15 cellular contexts compared by ENCODE assay signal in the genomic region with DNA sequence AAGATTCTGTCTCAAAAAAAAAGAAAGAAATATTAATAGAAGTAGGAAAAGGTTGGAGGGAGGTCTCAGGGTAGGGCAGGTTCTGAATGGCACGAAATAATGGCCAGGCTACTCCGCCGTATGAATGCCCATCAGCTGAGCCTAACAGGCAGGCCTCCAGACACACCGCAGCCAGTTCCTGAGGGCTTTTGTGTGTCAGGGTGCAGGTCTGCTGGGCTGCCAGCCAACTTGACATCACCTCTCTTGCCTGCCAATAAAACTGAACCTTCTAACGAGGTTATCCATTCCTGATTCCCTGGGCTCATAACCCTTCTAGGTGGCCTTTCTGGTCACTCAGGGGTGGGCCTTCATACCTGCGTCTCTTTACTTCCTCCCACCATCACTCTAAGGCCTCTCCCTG. TPM values are rescaled to one million over a fixed set of nuclear protein-coding genes. Genes with fewer than 3 reads are reported as not detected.
DNase-seq lines count a peak whose midpoint lies in the region; ATAC-seq, FAIRE-seq and TF ChIP-seq lines count a peak whose summit lies in the region.
"Had no signal": no experiment of that assay in that cellular context is flagged by ENCODE, and none has a peak within 500 bp of the region (broad histone marks: within the 10 kb centered on the region; RNA-seq: fewer than 3 reads in every experiment).

No MANE protein-coding gene starts in this region.

- no peak for TF ChIP-seq EP300 in HepG2 (IDR thresholded peaks at IDR 0.05; ENCODE audit: low read depth in 2 of 2, low read length in 2 of 2)
- no peak for TF ChIP-seq EP300 in HepG2 (CRISPR knock-in tag; IDR thresholded peaks at IDR 0.05; ENCODE audit: borderline replicate concordance)
- no peak for TF ChIP-seq EP300 in transverse colon (IDR thresholded peaks at IDR 0.05; ENCODE audit: low read depth)

- peak; percentile 33 for DNase-seq in DMS79 treated with DMSO at 0.1 percent for 48 hours (lab: John Stamatoyannopoulos, UW)
- DNase-seq in DMS79 (lab: John Stamatoyannopoulos, UW) = no peak
- DNase-seq in ecto neural progenitor cell (ENCODE audit: low spot score) = peak; percentile 17
- no peak for DNase-seq in HepG2 (ENCODE audit: low spot score)
- DNase-seq in transverse colon = peak; percentile 73
- DNase-seq in PC-9 = no peak
- DNase-seq: 8988T; activated CD4-positive, CD25-positive, alpha-beta regulatory T cell; activated T-cell treated with anti-CD3 and anti-CD28 coated beads, Interleukin-2, amount 50 U/mL, for 72 hours; cerebellar nuclear complex; glutamatergic neuron; NCI-H146 had no signal

- H3K9me3 ChIP-seq in HepG2 (ENCODE audit: low read length) = no peaks in the 10 kb centered on the region
- H3K9me3 ChIP-seq in transverse colon = no peaks in the 10 kb centered on the region
- no peaks in the 10 kb centered on the region for H3K9me3 ChIP-seq in PC-9 (ENCODE audit: insufficient read depth, low read depth)

- H4K20me1 ChIP-seq in HepG2 (ENCODE audit: insufficient read depth, low read length) (no peaks in the 10 kb centered on the region), PC-9 (ENCODE audit: insufficient read depth) (no peaks in the 10 kb centered on the region)

- no peak overlapping the region for H3K4me3 ChIP-seq in HepG2 (replicated peaks in 1 of 3; ENCODE audit: insufficient read depth in 1 of 3, low read depth in 2 of 3, low read length in 3 of 3)
- no peak overlapping the region for H3K4me3 ChIP-seq in transverse colon
- no peak overlapping the region for H3K4me3 ChIP-seq in PC-9

- in situ Hi-C loops in HepG2 (cut with HindIII; ENCODE audit: extremely low pct_ligation_motif_present, low pct_unique_long_range_greater_than_20kb) (no loop called here), transverse colon (cut with MboI; ENCODE audit: low pct_ligation_motif_present in 1 of 4, low pct_unique_long_range_greater_than_20kb in 1 of 4, low sequenced_read_pairs in 3 of 4) (no loop called here)

- peaks cover 2 to 22% of the 10 kb centered on the region in 2 experiments; a peak in 2 of 5 replicates for H3K27me3 ChIP-seq in HepG2 (ENCODE audit: control insufficient read depth in 1 of 2, insufficient read depth in 2 of 2, low read length in 2 of 2)
- no peaks in the 10 kb centered on the region for H3K27me3 ChIP-seq in transverse colon
- 0 out of 2 replicates have a peak, but pooled peaks cover 2% of the 10 kb centered on the region for H3K27me3 ChIP-seq in PC-9 (ENCODE audit: insufficient read depth, low read depth)

- intact Hi-C loops in HepG2 (cut with micrococcal nuclease; ENCODE audit: unreplicated experiment) (no loop called here), transverse colon (cut with DNase I; ENCODE audit: low total_unique reads) (no loop called here), PC-9 (cut with micrococcal nuclease; ENCODE audit: unreplicated experiment) (no loop called here)

- no peaks in the 10 kb centered on the region for H3F3A ChIP-seq in PC-9 (ENCODE audit: insufficient read depth, low read depth)

- H3K27ac ChIP-seq in HepG2 (ENCODE audit: extremely low read length, insufficient read depth, low read length) = no peak overlapping the region
- H3K27ac ChIP-seq in transverse colon = peak overlapping the region; percentile 83 to 92 (median 85)
- H3K27ac ChIP-seq in PC-9 = no peak overlapping the region

- H3K9me2 ChIP-seq in PC-9 (ENCODE audit: insufficient read depth) = no peaks in the 10 kb centered on the region

- peak; percentile 15; the same call in 1 of the 3 replicates for ATAC-seq in HepG2
- ATAC-seq in HG03108 (IDR thresholded peaks at IDR 0.05; ENCODE audit: unreplicated experiment) = no peak
- ATAC-seq in GM18511 (IDR thresholded peaks at IDR 0.05; ENCODE audit: unreplicated experiment) = no peak
- ATAC-seq: activated T-cell treated with anti-CD3 and anti-CD28 coated beads, Interleukin-2, amount 50 U/mL, for 72 hours had no signal

- H3K79me2 ChIP-seq in HepG2 (ENCODE audit: insufficient read depth, low read length) (no peaks in the 10 kb centered on the region), PC-9 (ENCODE audit: low read depth) (no peaks in the 10 kb centered on the region)

- no peak for TF ChIP-seq RAD21 in HepG2 (CRISPR knock-in tag; IDR thresholded peaks at IDR 0.05)

- no peak overlapping the region for H3K9ac ChIP-seq in HepG2 (ENCODE audit: insufficient read depth, low read depth, low read length)

- 59% methylated on average over 5 of the region's 6 CpGs for WGBS in HepG2 (ENCODE audit: low lambda C conversion rate)
- 51 to 53% methylated on average over 3 to 6 of the region's 6 CpGs for WGBS in transverse colon (ENCODE audit: low coverage in 1 of 2), 2 donors

- no peak for FAIRE-seq in HepG2 (lab: Jason Lieb, UNC)
- FAIRE-seq: D721Med had no signal

- TF ChIP-seq CTCF in HepG2 (CRISPR knock-in tag; IDR thresholded peaks at IDR 0.05) (no peak), transverse colon (IDR thresholded peaks at IDR 0.05) (no peak), PC-9 (conservative IDR thresholded peaks at IDR 0.05) (no peak)

- H2AFZ ChIP-seq in HepG2 (ENCODE audit: low read length) (no peak overlapping the region), PC-9 (no peak overlapping the region)

- H3K4me1 ChIP-seq in HepG2 (ENCODE audit: insufficient read depth, low read length) (peaks cover 61% of the 10 kb centered on the region), transverse colon (peaks cover 3 to 59% (median 35%) of the 10 kb centered on the region in 4 donors), PC-9 (replicated peaks; ENCODE audit: insufficient read depth) (no peaks in the 10 kb centered on the region)

- H3K36me3 ChIP-seq in HepG2 (replicated peaks in 1 of 2; ENCODE audit: control insufficient read depth in 1 of 2, insufficient read depth in 2 of 2, low read length in 2 of 2) = no peaks in the 10 kb centered on the region
- no peaks in the 10 kb centered on the region for H3K36me3 ChIP-seq in transverse colon
- no peaks in the 10 kb centered on the region for H3K36me3 ChIP-seq in PC-9 (ENCODE audit: low read depth)

- BruUV-seq in HepG2 (replicated peaks; lab: Mats Ljungman, UMichigan) (no TSS peak), PC-9 (replicated peaks; lab: Mats Ljungman, UMichigan) (no TSS peak)

- CTCF ChIA-PET in HepG2 (lab: Yijun Ruan, JAX; ENCODE audit: low intra/inter-chr PET ratio, low total read pairs) = no interaction called here
- CTCF ChIA-PET in PC-9 (lab: Charles Lee) = no interaction called here

- POLR2A ChIA-PET in HepG2 (lab: Yijun Ruan, JAX) (no interaction called here), PC-9 (lab: Charles Lee; ENCODE audit: unreplicated experiment) (no interaction called here)

- H3K4me2 ChIP-seq in HepG2 (ENCODE audit: low read depth, low read length) = no peak overlapping the region
- H3K4me2 ChIP-seq in PC-9 = no peak overlapping the region

- TF ChIP-seq POLR2A in HepG2 (IDR thresholded peaks at IDR 0.05; ENCODE audit: insufficient read depth in 1 of 2, low read depth in 2 of 2, low read length in 2 of 2) (no peak), transverse colon (IDR thresholded peaks at IDR 0.05) (no peak)

RNA-seq across cellular contexts. Expression of a gene that starts 3.0 kb away (rescaled TPM):
- 1.2 and 2.0 TPM in 2 replicates for total RNA-seq in HepG2 (2016; rRNA removed; fragmentation: Illumina TruSeq; extraction: Trizol)
- 1.2 TPM in 1 of 2 replicates, not detected in the other for total RNA-seq in HepG2 (2016; cell fraction: cytosol; rRNA removed; fragmentation: Illumina TruSeq; extraction: Trizol; ENCODE audit: low read depth)
- 1.4 and 1.6 TPM in 2 replicates for total RNA-seq in HepG2 (2016; cell fraction: insoluble cytoplasmic fraction; rRNA removed; fragmentation: Illumina TruSeq; extraction: Trizol)
- 0.80 and 1.1 TPM in 2 replicates for total RNA-seq in HepG2 (2016; cell fraction: membrane; rRNA removed; fragmentation: Illumina TruSeq; extraction: Trizol)
- total RNA-seq in HepG2 (2016; cell fraction: nucleus; rRNA removed; fragmentation: Illumina TruSeq; extraction: Trizol) = 1.3 and 2.1 TPM in 2 replicates
- polyA plus RNA-seq in HepG2 (2011; rRNA removed) = 1.7 and 2.3 TPM in 2 replicates
- polyA plus RNA-seq in HepG2 (2011; cell fraction: cytosol; rRNA removed) = 2.5 and 3.5 TPM in 2 replicates
- 2.2 and 2.7 TPM in 2 replicates for polyA plus RNA-seq in HepG2 (2011; cell fraction: nucleus; rRNA removed)
- 1.0 and 1.3 TPM in 2 replicates for polyA plus RNA-seq in HepG2 (2012)
- polyA plus RNA-seq in HepG2 (2016; cell fraction: cytosol; fragmentation: Illumina TruSeq; extraction: Trizol; ENCODE audit: low read depth) = 0.75 and 0.84 TPM in 2 replicates
- polyA plus RNA-seq in HepG2 (2016; cell fraction: insoluble cytoplasmic fraction; fragmentation: Illumina TruSeq; extraction: Trizol; ENCODE audit: low read depth) = 0.77 and 0.79 TPM in 2 replicates
- 0.64 and 1.1 TPM in 2 replicates for polyA plus RNA-seq in HepG2 (2016; cell fraction: membrane; fragmentation: Illumina TruSeq; extraction: Trizol; ENCODE audit: low read depth)
- 2.4 and 2.5 TPM in 2 replicates for polyA plus RNA-seq in HepG2 (2016; cell fraction: nucleus; fragmentation: Illumina TruSeq; extraction: Trizol; ENCODE audit: insufficient read depth, low read depth)
- polyA minus RNA-seq in HepG2 (2011; rRNA and poly(A)+ RNA removed; ENCODE audit: low replicate concordance) = 2.4 and 59.0 TPM in 2 replicates
- not detected in 2 replicates for polyA minus RNA-seq in HepG2 (2011; cell fraction: cytosol; rRNA and poly(A)+ RNA removed)
- polyA minus RNA-seq in HepG2 (2011; cell fraction: nucleus; rRNA and poly(A)+ RNA removed) = 0.39 and 1.1 TPM in 2 replicates
- total RNA-seq in transverse colon = 1,000 to 10,000 TPM in 1 of 4 donors, 100 to 1,000 TPM in 3; 124 to 1,625 (median 472) TPM
- total RNA-seq in PC-9 (2021) = 0.83 and 1.1 TPM in 2 replicates

RNA-seq across cellular contexts. Expression of a gene that starts 15.9 kb away (rescaled TPM):
- total RNA-seq in HepG2 (2016; rRNA removed; fragmentation: Illumina TruSeq; extraction: Trizol) = 4.3 and 6.0 TPM in 2 replicates
- 2.5 and 3.2 TPM in 2 replicates for total RNA-seq in HepG2 (2016; cell fraction: cytosol; rRNA removed; fragmentation: Illumina TruSeq; extraction: Trizol; ENCODE audit: low read depth)
- total RNA-seq in HepG2 (2016; cell fraction: insoluble cytoplasmic fraction; rRNA removed; fragmentation: Illumina TruSeq; extraction: Trizol) = 5.0 and 5.5 TPM in 2 replicates
- total RNA-seq in HepG2 (2016; cell fraction: membrane; rRNA removed; fragmentation: Illumina TruSeq; extraction: Trizol) = 3.6 and 3.7 TPM in 2 replicates
- total RNA-seq in HepG2 (2016; cell fraction: nucleus; rRNA removed; fragmentation: Illumina TruSeq; extraction: Trizol) = 1.6 and 1.9 TPM in 2 replicates
- 4.8 and 6.9 TPM in 2 replicates for polyA plus RNA-seq in HepG2 (2011; rRNA removed)
- 9.7 and 10.5 TPM in 2 replicates for polyA plus RNA-seq in HepG2 (2011; cell fraction: cytosol; rRNA removed)
- 3.1 and 4.9 TPM in 2 replicates for polyA plus RNA-seq in HepG2 (2011; cell fraction: nucleus; rRNA removed)
- polyA plus RNA-seq in HepG2 (2012) = 2.3 and 4.8 TPM in 2 replicates
- 3.7 and 4.6 TPM in 2 replicates for polyA plus RNA-seq in HepG2 (2016; cell fraction: cytosol; fragmentation: Illumina TruSeq; extraction: Trizol; ENCODE audit: low read depth)
- polyA plus RNA-seq in HepG2 (2016; cell fraction: insoluble cytoplasmic fraction; fragmentation: Illumina TruSeq; extraction: Trizol; ENCODE audit: low read depth) = 6.3 and 6.5 TPM in 2 replicates
- polyA plus RNA-seq in HepG2 (2016; cell fraction: membrane; fragmentation: Illumina TruSeq; extraction: Trizol; ENCODE audit: low read depth) = 2.3 and 3.4 TPM in 2 replicates
- polyA plus RNA-seq in HepG2 (2016; cell fraction: nucleus; fragmentation: Illumina TruSeq; extraction: Trizol; ENCODE audit: insufficient read depth, low read depth) = 2.8 and 4.6 TPM in 2 replicates
- 1.5 and 6.0 TPM in 2 replicates for polyA minus RNA-seq in HepG2 (2011; rRNA and poly(A)+ RNA removed; ENCODE audit: low replicate concordance)
- polyA minus RNA-seq in HepG2 (2011; cell fraction: cytosol; rRNA and poly(A)+ RNA removed) = not detected in 2 replicates
- polyA minus RNA-seq in HepG2 (2011; cell fraction: nucleus; rRNA and poly(A)+ RNA removed) = 1.1 TPM in 1 of 2 replicates, not detected in the other
- 100 to 1,000 TPM in 1 of 4 donors, 10 to 100 TPM in 2, not detected in 1; 32.8 to 108 (median 74.6) TPM for total RNA-seq in transverse colon
- total RNA-seq in PC-9 (2021) = 5.4 and 5.6 TPM in 2 replicates

RNA-seq across cellular contexts. Expression of a gene that starts 32.4 kb away (rescaled TPM):
- total RNA-seq in HepG2 (2016; rRNA removed; fragmentation: Illumina TruSeq; extraction: Trizol) = 19.0 and 19.3 TPM in 2 replicates
- 6.4 and 9.9 TPM in 2 replicates for total RNA-seq in HepG2 (2016; cell fraction: cytosol; rRNA removed; fragmentation: Illumina TruSeq; extraction: Trizol; ENCODE audit: low read depth)
- 18.3 and 20.8 TPM in 2 replicates for total RNA-seq in HepG2 (2016; cell fraction: insoluble cytoplasmic fraction; rRNA removed; fragmentation: Illumina TruSeq; extraction: Trizol)
- total RNA-seq in HepG2 (2016; cell fraction: membrane; rRNA removed; fragmentation: Illumina TruSeq; extraction: Trizol) = 10.0 and 10.1 TPM in 2 replicates
- total RNA-seq in HepG2 (2016; cell fraction: nucleus; rRNA removed; fragmentation: Illumina TruSeq; extraction: Trizol) = 14.3 and 16.2 TPM in 2 replicates
- 9.6 and 11.9 TPM in 2 replicates for polyA plus RNA-seq in HepG2 (2011; rRNA removed)
- polyA plus RNA-seq in HepG2 (2011; cell fraction: cytosol; rRNA removed) = 14.3 and 18.1 TPM in 2 replicates
- polyA plus RNA-seq in HepG2 (2011; cell fraction: nucleus; rRNA removed) = 13.5 TPM in 2 replicates
- polyA plus RNA-seq in HepG2 (2012) = 8.0 and 11.2 TPM in 2 replicates
- 5.6 and 7.8 TPM in 2 replicates for polyA plus RNA-seq in HepG2 (2016; cell fraction: cytosol; fragmentation: Illumina TruSeq; extraction: Trizol; ENCODE audit: low read depth)
- polyA plus RNA-seq in HepG2 (2016; cell fraction: insoluble cytoplasmic fraction; fragmentation: Illumina TruSeq; extraction: Trizol; ENCODE audit: low read depth) = 12.7 and 14.3 TPM in 2 replicates
- 5.7 and 8.7 TPM in 2 replicates for polyA plus RNA-seq in HepG2 (2016; cell fraction: membrane; fragmentation: Illumina TruSeq; extraction: Trizol; ENCODE audit: low read depth)
- 26.6 and 29.4 TPM in 2 replicates for polyA plus RNA-seq in HepG2 (2016; cell fraction: nucleus; fragmentation: Illumina TruSeq; extraction: Trizol; ENCODE audit: insufficient read depth, low read depth)
- polyA minus RNA-seq in HepG2 (2011; rRNA and poly(A)+ RNA removed; ENCODE audit: low replicate concordance) = 5.1 and 14.3 TPM in 2 replicates
- 2.7 and 3.1 TPM in 2 replicates for polyA minus RNA-seq in HepG2 (2011; cell fraction: cytosol; rRNA and poly(A)+ RNA removed)
- polyA minus RNA-seq in HepG2 (2011; cell fraction: nucleus; rRNA and poly(A)+ RNA removed) = 5.5 and 8.3 TPM in 2 replicates
- 10 to 100 TPM in 3 of 4 donors, not detected in 1; 12.3 to 21.3 (median 17.9) TPM for total RNA-seq in transverse colon
- 9.7 and 13.2 TPM in 2 replicates for total RNA-seq in PC-9 (2021)

RNA-seq across cellular contexts. Expression of a gene that starts 32.5 kb away (rescaled TPM):
- total RNA-seq in HepG2 (2016; rRNA removed; fragmentation: Illumina TruSeq; extraction: Trizol) = 149 and 215 TPM in 2 replicates
- 8.8 and 12.3 TPM in 2 replicates for total RNA-seq in HepG2 (2016; cell fraction: cytosol; rRNA removed; fragmentation: Illumina TruSeq; extraction: Trizol; ENCODE audit: low read depth)
- total RNA-seq in HepG2 (2016; cell fraction: insoluble cytoplasmic fraction; rRNA removed; fragmentation: Illumina TruSeq; extraction: Trizol) = 152 and 207 TPM in 2 replicates
- 25.6 and 27.8 TPM in 2 replicates for total RNA-seq in HepG2 (2016; cell fraction: membrane; rRNA removed; fragmentation: Illumina TruSeq; extraction: Trizol)
- total RNA-seq in HepG2 (2016; cell fraction: nucleus; rRNA removed; fragmentation: Illumina TruSeq; extraction: Trizol) = 84.5 and 106 TPM in 2 replicates
- polyA plus RNA-seq in HepG2 (2011; rRNA removed) = 62.3 and 67.3 TPM in 2 replicates
- polyA plus RNA-seq in HepG2 (2011; cell fraction: cytosol; rRNA removed) = 38.2 and 50.1 TPM in 2 replicates
- polyA plus RNA-seq in HepG2 (2011; cell fraction: nucleus; rRNA removed) = 56.2 and 66.5 TPM in 2 replicates
- polyA plus RNA-seq in HepG2 (2012) = 86.8 and 88.0 TPM in 2 replicates
- polyA plus RNA-seq in HepG2 (2016; cell fraction: cytosol; fragmentation: Illumina TruSeq; extraction: Trizol; ENCODE audit: low read depth) = 5.2 and 6.0 TPM in 2 replicates
- 160 and 163 TPM in 2 replicates for polyA plus RNA-seq in HepG2 (2016; cell fraction: insoluble cytoplasmic fraction; fragmentation: Illumina TruSeq; extraction: Trizol; ENCODE audit: low read depth)
- 12.6 and 13.0 TPM in 2 replicates for polyA plus RNA-seq in HepG2 (2016; cell fraction: membrane; fragmentation: Illumina TruSeq; extraction: Trizol; ENCODE audit: low read depth)
- 104 and 108 TPM in 2 replicates for polyA plus RNA-seq in HepG2 (2016; cell fraction: nucleus; fragmentation: Illumina TruSeq; extraction: Trizol; ENCODE audit: insufficient read depth, low read depth)
- 50.1 and 167 TPM in 2 replicates for polyA minus RNA-seq in HepG2 (2011; rRNA and poly(A)+ RNA removed; ENCODE audit: low replicate concordance)
- 37.3 and 43.9 TPM in 2 replicates for polyA minus RNA-seq in HepG2 (2011; cell fraction: cytosol; rRNA and poly(A)+ RNA removed)
- 50.2 and 79.2 TPM in 2 replicates for polyA minus RNA-seq in HepG2 (2011; cell fraction: nucleus; rRNA and poly(A)+ RNA removed)
- total RNA-seq in transverse colon = 100 to 1,000 TPM in 1 of 4 donors, 10 to 100 TPM in 3; 70.2 to 319 (median 87.7) TPM
- total RNA-seq in PC-9 (2021) = 25.6 and 40.4 TPM in 2 replicates

Comparison
In these comparisons a context has a peak if more than half of its experiments do, and no peak if none do; other contexts are left out.
1. DNase-seq: peak in DMS79 treated with DMSO at 0.1 percent for 48 hours (single experiment), ecto neural progenitor cell (single experiment) and transverse colon (single experiment); none in DMS79 (single experiment), HepG2 (single experiment) and PC-9 (0 of 2).
2. H3K27ac ChIP-seq: peak in transverse colon (4 of 4); none in HepG2 (single experiment) and PC-9 (single experiment).
3. RNA of a gene that starts 3.0 kb away (total RNA-seq): 124 to 1,625 TPM in transverse colon; 0.80 to 2.1 TPM in HepG2 and 0.83 to 1.1 TPM in PC-9; every median in the first group is over 10 times any median in the second.